In the genomic region with DNA sequence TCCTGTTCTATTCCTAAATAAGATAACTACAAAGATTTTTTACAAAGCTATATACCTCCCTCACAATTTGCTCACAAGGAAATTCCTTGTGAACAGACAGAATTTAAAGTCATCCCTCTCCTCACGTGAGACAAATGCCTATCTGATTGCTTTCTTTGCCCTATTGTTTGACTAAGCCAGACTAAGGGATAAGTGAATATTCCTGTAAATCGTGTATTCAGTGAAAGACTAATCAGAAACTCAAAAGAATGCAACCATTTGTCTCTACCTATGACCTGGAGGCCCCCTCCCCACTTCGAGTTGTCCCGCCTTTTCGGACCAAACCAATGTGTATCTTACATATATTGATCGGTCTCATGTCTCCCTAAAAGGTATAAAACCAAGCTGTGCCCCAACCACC, we compare ENCODE assay signal across 27 cellular contexts.
"Had no signal": no experiment of that assay in that cellular context is flagged by ENCODE, and none has a peak within 500 bp of the region (broad histone marks: within the 10 kb centered on the region; RNA-seq: fewer than 3 reads in every experiment).

No MANE protein-coding gene starts in this region.

- H3K36me3 ChIP-seq: gastrocnemius medialis, left ventricle myocardium inferior, neutrophil, pancreas, right lobe of liver, thoracic aorta, tibial nerve, upper lobe of left lung had no signal

- H3K27me3 ChIP-seq: gastrocnemius medialis, hepatocyte, neutrophil, right lobe of liver, tibial nerve, upper lobe of left lung had no signal

- H3K4me3 ChIP-seq: dorsolateral prefrontal cortex, gastrocnemius medialis, heart left ventricle, hepatocyte, left ventricle myocardium inferior, lower lobe of right lung, pancreas, right lobe of liver, thoracic aorta, tibial nerve, upper lobe of left lung had no signal

- DNase-seq: dorsolateral prefrontal cortex; effector CD4-positive, alpha-beta T cell; foreskin fibroblast; gastrocnemius medialis; heart left ventricle; immature natural killer cell; islet precursor cell; kidney glomerular epithelial cell; left colon; left ventricle myocardium inferior; lower lobe of right lung; naive B cell; pancreas; retina; right lobe of liver; small intestine; stimulated activated CD4-positive, alpha-beta T cell treated with anti-CD3 and anti-CD28 coated beads, Interleukin-15, amount 100 ng/mL, for 24 hours; stimulated activated CD4-positive, alpha-beta T cell treated with anti-CD3 and anti-CD28 coated beads, Interleukin-2, amount 100 ng/mL, for 48 hours; stimulated activated naive B cell treated with anti-CD40 and anti-IgM and Interleukin-4, amounts not matched to agents 10 μg/mL and 1 μg/mL and 100 μg/mL, for 72 hours; upper lobe of left lung had no signal

- H3K4me1 ChIP-seq: gastrocnemius medialis, heart left ventricle, left ventricle myocardium inferior, lower lobe of right lung, pancreas, right lobe of liver, tibial nerve, upper lobe of left lung had no signal

- H3K27ac ChIP-seq: dorsolateral prefrontal cortex, epithelial cell of prostate, gastrocnemius medialis, heart left ventricle, hepatocyte, left ventricle myocardium inferior, lower lobe of right lung, neutrophil, pancreas, right lobe of liver, thoracic aorta, tibial nerve, upper lobe of left lung had no signal

- H3K9me3 ChIP-seq: gastrocnemius medialis, heart left ventricle, left ventricle myocardium inferior, lower lobe of right lung, neutrophil, pancreas, right lobe of liver, thoracic aorta, tibial nerve, upper lobe of left lung had no signal

- ATAC-seq: esophagus mucosa; gastrocnemius medialis; heart left ventricle; left colon; lower lobe of right lung; natural killer cell treated with Interleukin-12 subunit alpha and Interleukin-12 subunit beta and Interleukin-15 and Interleukin-18, amount 100 ng/mL, for 72 hours; pancreas; right lobe of liver; stimulated activated naive B cell treated with anti-CD40 and anti-IgM and Interleukin-4, amounts not matched to agents 10 μg/mL and 1 μg/mL and 100 μg/mL, for 72 hours had no signal
